In genomic region chr6:816510-817084, GRCh38 we compare ENCODE assay signal across 14 cellular contexts.
DNase-seq lines count a peak whose midpoint lies in the region; ATAC-seq, FAIRE-seq and TF ChIP-seq lines count a peak whose summit lies in the region.
"Had no signal": no experiment of that assay in that cellular context is flagged by ENCODE, and none has a peak within 500 bp of the region (broad histone marks: within the 10 kb centered on the region; RNA-seq: fewer than 3 reads in every experiment).

No MANE protein-coding gene starts in this region.

- H3K4me3 Mint-ChIP-seq in stimulated activated naive B cell treated with anti-CD40 and anti-IgM and Interleukin-4, amounts not matched to agents 10 μg/mL and 1 μg/mL and 100 μg/mL, for 72 hours, result peak overlapping the region; percentile 75 to 76

- H3K27me3 Mint-ChIP-seq in stimulated activated naive B cell treated with anti-CD40 and anti-IgM and Interleukin-4, amounts not matched to agents 10 μg/mL and 1 μg/mL and 100 μg/mL, for 72 hours, result peaks cover 6 to 8% of the 10 kb centered on the region in 2 donors

- no peak for TF ChIP-seq POLR2A in H54 (IDR thresholded peaks at IDR 0.05; ENCODE audit: low read depth, low read length)

- H3K9me3 ChIP-seq in lower lobe of right lung, result no peaks in the 10 kb centered on the region

- ATAC-seq in lower lobe of right lung, result peak; percentile 70 to 72
- ATAC-seq in stimulated activated naive B cell treated with anti-CD40 and anti-IgM and Interleukin-4, amounts not matched to agents 10 μg/mL and 1 μg/mL and 100 μg/mL, for 72 hours (replicated peaks), result peak; percentile 75 to 83
- ATAC-seq in HG03469 (IDR thresholded peaks at IDR 0.05; ENCODE audit: unreplicated experiment), result no peak
- ATAC-seq: SK-N-SH treated with all-trans-retinoic acid at 6 μM for 48 hours had no signal

- H3K4me1 Mint-ChIP-seq in stimulated activated naive B cell treated with anti-CD40 and anti-IgM and Interleukin-4, amounts not matched to agents 10 μg/mL and 1 μg/mL and 100 μg/mL, for 72 hours, result peaks cover 27 to 68% of the 10 kb centered on the region in 2 donors

- no peaks in the 10 kb centered on the region for H3K36me3 ChIP-seq in lower lobe of right lung

- no peaks in the 10 kb centered on the region for H3K4me1 ChIP-seq in lower lobe of right lung

- TF ChIP-seq CTCF in lower lobe of right lung (IDR thresholded peaks at IDR 0.05), result no peak

- peak; percentile 87 for DNase-seq in NOMO-1 treated with DMSO at 0.1 percent for 48 hours (lab: John Stamatoyannopoulos, UW; ENCODE audit: unreplicated experiment)
- DNase-seq in activated CD4-positive, alpha-beta T cell treated with anti-CD3 and anti-CD28 coated beads, Interleukin-2, amount 50 U/mL, for 48 hours, result peak; percentile 49 to 65
- peak; percentile 51 for DNase-seq in lower lobe of right lung
- no peak for DNase-seq in stimulated activated naive B cell treated with anti-CD40 and anti-IgM and Interleukin-4, amounts not matched to agents 10 μg/mL and 1 μg/mL and 100 μg/mL, for 72 hours
- DNase-seq in H54 (ENCODE audit: insufficient read length, low spot score), result no peak
- no peak for DNase-seq in ecto neural progenitor cell (ENCODE audit: low spot score)
- DNase-seq: central memory CD4-positive, alpha-beta T cell; DMS53; erythroblast; NCI-H1105 treated with DMSO at 0.1 percent for 48 hours; NCI-H524 had no signal

- H3K27me3 ChIP-seq in lower lobe of right lung (ENCODE audit: low read depth), result no peaks in the 10 kb centered on the region

- FAIRE-seq in H54 (lab: Jason Lieb, UNC), result no peak
- FAIRE-seq: GM12892 had no signal

- peaks cover 0 to 3% of the 10 kb centered on the region in 2 donors for H3K9me3 Mint-ChIP-seq in stimulated activated naive B cell treated with anti-CD40 and anti-IgM and Interleukin-4, amounts not matched to agents 10 μg/mL and 1 μg/mL and 100 μg/mL, for 72 hours

- peaks cover 0 to 2% of the 10 kb centered on the region in 2 donors for H3K36me3 Mint-ChIP-seq in stimulated activated naive B cell treated with anti-CD40 and anti-IgM and Interleukin-4, amounts not matched to agents 10 μg/mL and 1 μg/mL and 100 μg/mL, for 72 hours

- H3K27ac Mint-ChIP-seq in stimulated activated naive B cell treated with anti-CD40 and anti-IgM and Interleukin-4, amounts not matched to agents 10 μg/mL and 1 μg/mL and 100 μg/mL, for 72 hours, result no peak overlapping the region

- intact Hi-C loops in lower lobe of right lung (cut with DNase I), result no loop called here

- no peak overlapping the region for H3K27ac ChIP-seq in lower lobe of right lung

- no peak overlapping the region for H3K4me3 ChIP-seq in lower lobe of right lung

Comparison
In these comparisons a context has a peak if more than half of its experiments do, and no peak if none do; other contexts are left out.
1. DNase-seq: peak in NOMO-1 treated with DMSO at 0.1 percent for 48 hours (single experiment), activated CD4-positive, alpha-beta T cell treated with anti-CD3 and anti-CD28 coated beads, Interleukin-2, amount 50 U/mL, for 48 hours (2 of 2) and lower lobe of right lung (single experiment); none in stimulated activated naive B cell treated with anti-CD40 and anti-IgM and Interleukin-4, amounts not matched to agents 10 μg/mL and 1 μg/mL and 100 μg/mL, for 72 hours (single experiment), H54 (single experiment) and ecto neural progenitor cell (single experiment).